9 cellular contexts compared by ENCODE assay signal in genomic region chr6:160029525-160029924, GRCh38.
A peak's percentile ranks its signal among the peaks of the same experiment; 100 is the strongest.
DNase-seq lines count a peak whose midpoint lies in the region; ATAC-seq and TF ChIP-seq lines count a peak whose summit lies in the region.
"Had no signal": no experiment of that assay in that cellular context is flagged by ENCODE, and none has a peak within 500 bp of the region (broad histone marks: within the 10 kb centered on the region; RNA-seq: fewer than 3 reads in every experiment).

No MANE protein-coding gene starts in this region.

- no peaks in the 10 kb centered on the region for H3F3A ChIP-seq in neural progenitor cell (ENCODE audit: low read depth)

- no peaks in the 10 kb centered on the region for H3K79me2 ChIP-seq in neural progenitor cell (ENCODE audit: low read depth)

- no peak for ATAC-seq in heart left ventricle
- no peak for ATAC-seq in left cardiac atrium
- ATAC-seq in upper lobe of right lung: no peak

- H4K20me1 ChIP-seq in neural progenitor cell (ENCODE audit: low read depth): no peaks in the 10 kb centered on the region

- no peak overlapping the region for H3K4me3 Mint-ChIP-seq in neural progenitor cell

- H3K9ac ChIP-seq in neural progenitor cell: no peak overlapping the region

- TF ChIP-seq EP300 in esophagus muscularis mucosa (IDR thresholded peaks at IDR 0.05): no peak

- peaks cover 12% of the 10 kb centered on the region for H3K4me1 Mint-ChIP-seq in neural progenitor cell

- WGBS in heart left ventricle, 4 donors: 90 to 93% (median 91%) methylated on average over 11 of the region's 11 CpGs
- 92% methylated on average over 11 of the region's 11 CpGs for WGBS in esophagus muscularis mucosa

- H3K9me3 ChIP-seq in heart left ventricle (no peaks in the 10 kb centered on the region), esophagus muscularis mucosa (no peaks in the 10 kb centered on the region), neural progenitor cell (ENCODE audit: low read depth) (no peaks in the 10 kb centered on the region), upper lobe of right lung (no peaks in the 10 kb centered on the region)

- H3K9me3 Mint-ChIP-seq in neural progenitor cell: no peaks in the 10 kb centered on the region

- no peak overlapping the region for H3K4me2 ChIP-seq in neural progenitor cell

- H3K27me3 ChIP-seq in heart left ventricle (no peaks in the 10 kb centered on the region), esophagus muscularis mucosa (no peaks in the 10 kb centered on the region), neural progenitor cell (no peaks in the 10 kb centered on the region), upper lobe of right lung (no peaks in the 10 kb centered on the region)

- peaks cover 3 to 33% (median 17%) of the 10 kb centered on the region in 12 donors for H3K4me1 ChIP-seq in heart left ventricle
- peaks cover 17 to 20% (median 18%) of the 10 kb centered on the region in 4 donors for H3K4me1 ChIP-seq in esophagus muscularis mucosa
- peaks cover 8% of the 10 kb centered on the region for H3K4me1 ChIP-seq in neural progenitor cell
- peaks cover 10% of the 10 kb centered on the region for H3K4me1 ChIP-seq in upper lobe of right lung

- peak overlapping the region; percentile 54 for H3K27ac Mint-ChIP-seq in neural progenitor cell

- TF ChIP-seq CTCF in heart left ventricle (IDR thresholded peaks at IDR 0.05) (no peak), esophagus muscularis mucosa (IDR thresholded peaks at IDR 0.05) (no peak), neural progenitor cell (IDR thresholded peaks at IDR 0.05) (no peak), upper lobe of right lung (IDR thresholded peaks at IDR 0.05) (no peak)

- intact Hi-C loops in heart left ventricle (cut with DNase I): loop anchor here in 3 of 10 donors (5.0 to 10.0 kb wide), 3 partner anchors 47 to 57 kb away; no protein-coding TSS in a partner anchor
- intact Hi-C loops in left cardiac atrium (cut with DNase I): no loop called here
- intact Hi-C loops in esophagus muscularis mucosa (cut with DNase I): loop anchor here (5.0 kb wide), 2 partner anchors 47 to 62 kb away; partner anchors contain the start of gene IGF2R
- intact Hi-C loops in upper lobe of right lung (cut with DNase I): no loop called here

- peaks cover 34% of the 10 kb centered on the region for H3K36me3 Mint-ChIP-seq in neural progenitor cell

- H2AFZ ChIP-seq in neural progenitor cell (replicated peaks): no peak overlapping the region

- H3K27ac ChIP-seq in heart left ventricle (peak overlapping the region in 11 of 12 donors; percentile 47 to 82 (median 73)), esophagus muscularis mucosa (replicated peaks in 1 of 4) (peak overlapping the region; percentile 73 to 79 (median 76)), neural progenitor cell (peak overlapping the region; percentile 42), upper lobe of right lung (peak overlapping the region; percentile 38)

- DNase-seq in heart left ventricle (no peak), left cardiac atrium (no peak), esophagus muscularis mucosa (ENCODE audit: extremely low spot score) (peak; percentile 81), neural progenitor cell (ENCODE audit: low spot score) (peak; percentile 28), upper lobe of right lung (no peak), ecto neural progenitor cell (ENCODE audit: low spot score) (no peak), DMS 273 (lab: John Stamatoyannopoulos, UW; ENCODE audit: unreplicated experiment) (no peak), NCI-H345 treated with DMSO at 0.1 percent for 48 hours (lab: John Stamatoyannopoulos, UW; ENCODE audit: unreplicated experiment) (no peak)
- DNase-seq: NCI-H1694 treated with DMSO at 0.1 percent for 48 hours had no signal

- H3K36me3 ChIP-seq in heart left ventricle (peaks cover 0 to 98% (median 63%) of the 10 kb centered on the region in 9 donors), esophagus muscularis mucosa (peaks cover 38 to 79% (median 49%) of the 10 kb centered on the region in 4 donors), neural progenitor cell (peaks cover 7% of the 10 kb centered on the region), upper lobe of right lung (peaks cover 76% of the 10 kb centered on the region)

- no peaks in the 10 kb centered on the region for H3K27me3 Mint-ChIP-seq in neural progenitor cell (ENCODE audit: insufficient read depth, low read depth)

- H3K4me3 ChIP-seq in heart left ventricle (no peak overlapping the region), esophagus muscularis mucosa (no peak overlapping the region), neural progenitor cell (no peak overlapping the region), upper lobe of right lung (no peak overlapping the region)

- TF ChIP-seq POLR2A in heart left ventricle (IDR thresholded peaks at IDR 0.05): no peak
- TF ChIP-seq POLR2A in esophagus muscularis mucosa (IDR thresholded peaks at IDR 0.05; ENCODE audit: low read depth): no peak

Comparison
In these comparisons a context has a peak if more than half of its experiments do, and no peak if none do; other contexts are left out.
1. DNase-seq: peak in esophagus muscularis mucosa (single experiment) and neural progenitor cell (single experiment); none in heart left ventricle (0 of 5), left cardiac atrium (single experiment), upper lobe of right lung (single experiment), ecto neural progenitor cell (single experiment), DMS 273 (single experiment) and NCI-H345 treated with DMSO at 0.1 percent for 48 hours (single experiment).
2. Peak in every context shown above with its lines, with median percentiles within 50 percentile points of each other: H3K27ac ChIP-seq.